ENCODE assay signal across 18 cellular contexts in the genomic region with DNA sequence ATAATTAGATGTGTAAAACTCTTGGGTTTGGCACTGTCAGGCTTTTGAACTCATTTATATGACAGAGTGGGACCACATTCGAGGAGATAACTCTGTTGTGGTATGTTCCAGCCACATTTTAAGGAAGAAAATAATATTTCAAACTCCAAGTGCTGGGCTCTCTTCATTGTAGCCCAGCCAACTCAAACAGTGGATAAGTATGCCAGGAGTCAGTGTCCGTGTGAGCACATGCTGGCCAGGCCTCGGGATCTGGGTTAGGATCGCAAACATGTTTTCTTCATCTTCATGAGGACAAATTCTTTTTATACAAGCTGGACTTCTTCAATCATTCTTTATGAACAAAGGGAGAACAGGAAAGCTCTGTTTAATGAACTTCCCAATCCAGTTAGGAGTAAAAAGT.
DNase-seq lines count a peak whose midpoint lies in the region; ATAC-seq and TF ChIP-seq lines count a peak whose summit lies in the region.
"Had no signal": no experiment of that assay in that cellular context is flagged by ENCODE, and none has a peak within 500 bp of the region (broad histone marks: within the 10 kb centered on the region; RNA-seq: fewer than 3 reads in every experiment).

No MANE protein-coding gene starts in this region.

- no peak overlapping the region for H3K4me3 ChIP-seq in breast epithelium
- no peak overlapping the region for H3K4me3 ChIP-seq in mammary epithelial cell (replicated peaks in 1 of 3; ENCODE audit: insufficient read depth in 1 of 3, low read depth in 2 of 3, low read length in 3 of 3)
- no peak overlapping the region for H3K4me3 ChIP-seq in aorta (ENCODE audit: low read length in 2 of 2)

- H3K4me1 Mint-ChIP-seq in osteocyte (ENCODE audit: unreplicated experiment), result peaks cover 23% of the 10 kb centered on the region
- H3K4me1 Mint-ChIP-seq in activated CD4-positive, alpha-beta memory T cell treated with anti-CD3 and anti-CD28 coated beads, Interleukin-2, amount 10 ng/mL, durations not matched to agents 7 days and 5 days, result no peaks in the 10 kb centered on the region
- H3K4me1 Mint-ChIP-seq: CD4-positive, CD25-positive, alpha-beta regulatory T cell had no signal

- no peaks in the 10 kb centered on the region for H3K27me3 ChIP-seq in breast epithelium
- H3K27me3 ChIP-seq in mammary epithelial cell (ENCODE audit: insufficient read depth, low read length), result no peaks in the 10 kb centered on the region
- no peaks in the 10 kb centered on the region for H3K27me3 ChIP-seq in aorta (ENCODE audit: control insufficient read depth in 1 of 2, insufficient read depth in 2 of 2, low read length in 1 of 2)
- H3K27me3 ChIP-seq: BE2C had no signal

- H3K79me2 ChIP-seq in mammary epithelial cell (ENCODE audit: insufficient read depth, low read length), result no peaks in the 10 kb centered on the region

- H3K9ac ChIP-seq in mammary epithelial cell (ENCODE audit: insufficient read depth, low read length), result no peak overlapping the region

- H3K9me3 ChIP-seq in breast epithelium (no peaks in the 10 kb centered on the region), mammary epithelial cell (replicated peaks; ENCODE audit: insufficient read depth, low read length) (no peaks in the 10 kb centered on the region), aorta (ENCODE audit: control insufficient read depth, low read length) (no peaks in the 10 kb centered on the region)
- H3K9me3 ChIP-seq: BE2C had no signal

- H3K4me1 ChIP-seq in breast epithelium, result no peaks in the 10 kb centered on the region
- H3K4me1 ChIP-seq in mammary epithelial cell (ENCODE audit: insufficient read depth, low read length), result no peaks in the 10 kb centered on the region
- peaks cover 0 to 2% of the 10 kb centered on the region in 2 donors for H3K4me1 ChIP-seq in aorta (ENCODE audit: control insufficient read depth in 1 of 2, insufficient read depth in 2 of 2, low read length in 2 of 2)
- H3K4me1 ChIP-seq: BE2C had no signal

- peak overlapping the region; percentile 58 for H3K27ac Mint-ChIP-seq in osteocyte (ENCODE audit: unreplicated experiment)
- no peak overlapping the region for H3K27ac Mint-ChIP-seq in activated CD4-positive, alpha-beta memory T cell treated with anti-CD3 and anti-CD28 coated beads, Interleukin-2, amount 10 ng/mL, durations not matched to agents 7 days and 5 days
- H3K27ac Mint-ChIP-seq: CD4-positive, CD25-positive, alpha-beta regulatory T cell had no signal

- H3K27ac ChIP-seq in breast epithelium, result peak overlapping the region; percentile 46 to 62
- no peak overlapping the region for H3K27ac ChIP-seq in mammary epithelial cell (ENCODE audit: insufficient read depth, low read depth, low read length)
- H3K27ac ChIP-seq in aorta (ENCODE audit: low read depth in 1 of 2, low read length in 2 of 2), result no peak overlapping the region
- H3K27ac ChIP-seq: 22Rv1 had no signal

- no TSS peak for BruUV-seq in mammary epithelial cell (replicated peaks; lab: Mats Ljungman, UMichigan)

- intact Hi-C loops in breast epithelium (cut with DNase I; ENCODE audit: low total_unique reads), result no loop called here
- intact Hi-C loops in mammary epithelial cell (cut with micrococcal nuclease), result no loop called here
- intact Hi-C loops in aorta (cut with DNase I), result no loop called here

- H3K9me3 Mint-ChIP-seq in osteocyte (ENCODE audit: unreplicated experiment), result no peaks in the 10 kb centered on the region
- H3K9me3 Mint-ChIP-seq in activated CD4-positive, alpha-beta memory T cell treated with anti-CD3 and anti-CD28 coated beads, Interleukin-2, amount 10 ng/mL, durations not matched to agents 7 days and 5 days, result no peaks in the 10 kb centered on the region

- H2AFZ ChIP-seq in mammary epithelial cell (ENCODE audit: low read depth, low read length), result no peak overlapping the region

- peaks cover 7% of the 10 kb centered on the region for H3K27me3 Mint-ChIP-seq in osteocyte (ENCODE audit: unreplicated experiment)
- H3K27me3 Mint-ChIP-seq in activated CD4-positive, alpha-beta memory T cell treated with anti-CD3 and anti-CD28 coated beads, Interleukin-2, amount 10 ng/mL, durations not matched to agents 7 days and 5 days, result no peaks in the 10 kb centered on the region
- H3K27me3 Mint-ChIP-seq: CD4-positive, CD25-positive, alpha-beta regulatory T cell had no signal

- dilution Hi-C loops in mammary epithelial cell (cut with HindIII; ENCODE audit: low sequenced_read_pairs), result no loop called here

- in situ Hi-C loops in mammary epithelial cell (cut with MboI; ENCODE audit: low sequenced_read_pairs in 2 of 2), result no loop called here

- H3K4me3 Mint-ChIP-seq in osteocyte (ENCODE audit: unreplicated experiment), result no peak overlapping the region
- no peak overlapping the region for H3K4me3 Mint-ChIP-seq in activated CD4-positive, alpha-beta memory T cell treated with anti-CD3 and anti-CD28 coated beads, Interleukin-2, amount 10 ng/mL, durations not matched to agents 7 days and 5 days
- H3K4me3 Mint-ChIP-seq: CD4-positive, CD25-positive, alpha-beta regulatory T cell had no signal

- TF ChIP-seq CTCF in breast epithelium (IDR thresholded peaks at IDR 0.05), result no peak
- no peak for TF ChIP-seq CTCF in mammary epithelial cell (conservative IDR thresholded peaks at IDR 0.05 in 1 of 2, IDR thresholded peaks at IDR 0.05 in 1 of 2; ENCODE audit: extremely low read depth in 1 of 2, insufficient read depth in 1 of 2, low read depth in 1 of 2, low read length in 2 of 2)
- TF ChIP-seq CTCF in osteocyte (IDR thresholded peaks at IDR 0.05), result no peak

- DNase-seq in breast epithelium (ENCODE audit: low spot score in 2 of 2), result peak in 1 of 2 donors; percentile 53
- DNase-seq in mammary epithelial cell, result no peak
- peak; percentile 22 for DNase-seq in fibroblast of gingiva (ENCODE audit: low read depth)
- no peak for DNase-seq in osteocyte (ENCODE audit: extremely low spot score, unreplicated experiment)
- DNase-seq in aorta, result peak in 1 of 2 donors; percentile 45
- no peak for DNase-seq in NCI-H2227 (lab: John Stamatoyannopoulos, UW; ENCODE audit: unreplicated experiment)
- no peak for DNase-seq in activated CD4-positive, alpha-beta memory T cell treated with anti-CD3 and anti-CD28 coated beads, Interleukin-2, amount 10 ng/mL, durations not matched to agents 7 days and 5 days
- DNase-seq: BE2C; CD4-positive, CD25-positive, alpha-beta regulatory T cell; COR-L47; KBM-7; NCI-H1417 treated with DMSO at 0.1 percent for 48 hours; NCI-H2029; NCI-H69 had no signal

- H3K4me2 ChIP-seq in mammary epithelial cell (ENCODE audit: insufficient read depth, low read depth, low read length), result no peak overlapping the region

- 12% methylated on average over 4 of the region's 4 CpGs for WGBS in mammary epithelial cell (ENCODE audit: low coverage, missing lambda C conversion rate)
- 4 to 13% methylated on average over 4 of the region's 4 CpGs for WGBS in aorta, 2 donors

- CTCF ChIA-PET in mammary epithelial cell (lab: Charles Lee; ENCODE audit: low non-redundant PET), result no interaction called here
- CTCF ChIA-PET in activated CD4-positive, alpha-beta memory T cell treated with anti-CD3 and anti-CD28 coated beads, Interleukin-2, amount 10 ng/mL, durations not matched to agents 7 days and 5 days (lab: Charles Lee), result no interaction called here

- ATAC-seq in aorta (ENCODE audit: low FRiP score) (peak; percentile 76), HG03565 (IDR thresholded peaks at IDR 0.05; ENCODE audit: unreplicated experiment) (no peak)
- ATAC-seq: HepG2, Panc1 had no signal

- H3K36me3 Mint-ChIP-seq in osteocyte (ENCODE audit: unreplicated experiment), result no peaks in the 10 kb centered on the region
- H3K36me3 Mint-ChIP-seq in activated CD4-positive, alpha-beta memory T cell treated with anti-CD3 and anti-CD28 coated beads, Interleukin-2, amount 10 ng/mL, durations not matched to agents 7 days and 5 days (ENCODE audit: low read depth), result no peaks in the 10 kb centered on the region
- H3K36me3 Mint-ChIP-seq: CD4-positive, CD25-positive, alpha-beta regulatory T cell had no signal

- H4K20me1 ChIP-seq in mammary epithelial cell (ENCODE audit: insufficient read depth, low read length), result no peaks in the 10 kb centered on the region

- TF ChIP-seq POLR2A in breast epithelium (IDR thresholded peaks at IDR 0.05), result no peak

- POLR2A ChIA-PET in activated CD4-positive, alpha-beta memory T cell treated with anti-CD3 and anti-CD28 coated beads, Interleukin-2, amount 10 ng/mL, durations not matched to agents 7 days and 5 days (lab: Charles Lee), result no interaction called here

- H3K36me3 ChIP-seq in breast epithelium, result no peaks in the 10 kb centered on the region
- no peaks in the 10 kb centered on the region for H3K36me3 ChIP-seq in mammary epithelial cell (ENCODE audit: insufficient read depth, low read length)
- no peaks in the 10 kb centered on the region for H3K36me3 ChIP-seq in aorta (ENCODE audit: control insufficient read depth in 1 of 2, insufficient read depth in 2 of 2, low read length in 1 of 2)
- H3K36me3 ChIP-seq: BE2C had no signal

Comparison
In these comparisons a context has a peak if more than half of its experiments do, and no peak if none do; other contexts are left out.
1. H3K27ac ChIP-seq: peak in breast epithelium (2 of 2); none in mammary epithelial cell (single experiment) and aorta (0 of 2).